ENCODE assay signal across 17 cellular contexts in genomic region chr19:40157059-40157458, GRCh38. TPM values are rescaled to one million over a fixed set of nuclear protein-coding genes. Genes with fewer than 3 reads are reported as not detected.
DNase-seq lines count a peak whose midpoint lies in the region; ATAC-seq and TF ChIP-seq lines count a peak whose summit lies in the region.
"Had no signal": no experiment of that assay in that cellular context is flagged by ENCODE, and none has a peak within 500 bp of the region (broad histone marks: within the 10 kb centered on the region; RNA-seq: fewer than 3 reads in every experiment).

No MANE protein-coding gene starts in this region.

- no peaks in the 10 kb centered on the region for H3K27me3 Mint-ChIP-seq in effector memory CD8-positive, alpha-beta T cell
- H3K27me3 Mint-ChIP-seq in natural killer cell treated with Interleukin-12 subunit alpha and Interleukin-12 subunit beta and Interleukin-15 and Interleukin-18, amount 100 ng/mL, for 72 hours, result no peaks in the 10 kb centered on the region
- H3K27me3 Mint-ChIP-seq: CD4-positive, alpha-beta memory T cell had no signal

- peaks cover 7 to 15% of the 10 kb centered on the region in 2 donors for H3K4me1 Mint-ChIP-seq in effector memory CD8-positive, alpha-beta T cell (ENCODE audit: low read depth in 2 of 2)
- peaks cover 9 to 13% of the 10 kb centered on the region in 2 donors for H3K4me1 Mint-ChIP-seq in natural killer cell treated with Interleukin-12 subunit alpha and Interleukin-12 subunit beta and Interleukin-15 and Interleukin-18, amount 100 ng/mL, for 72 hours (ENCODE audit: low read depth in 2 of 2)
- H3K4me1 Mint-ChIP-seq: GM23338 had no signal

- no peak overlapping the region for H3K27ac ChIP-seq in HEK293 (ENCODE audit: extremely low read depth, low read depth, low read length)

- no peak for DNase-seq in effector memory CD8-positive, alpha-beta T cell
- DNase-seq in natural killer cell treated with Interleukin-12 subunit alpha and Interleukin-12 subunit beta and Interleukin-15 and Interleukin-18, amount 100 ng/mL, for 72 hours (ENCODE audit: low spot score), result no peak
- DNase-seq in NCI-H526 (lab: John Stamatoyannopoulos, UW) (no peak), superior temporal gyrus (ENCODE audit: extremely low spot score) (no peak)
- no peak for DNase-seq in stimulated activated CD4-positive, alpha-beta T cell treated with anti-CD3 and anti-CD28 coated beads, Interleukin-12 subunit alpha, Interleukin-12 subunit beta, amount 100 ng/mL, for 4 hours
- DNase-seq: ACHN; BE2C; Calu3; CD4-positive, alpha-beta memory T cell; DMS79 treated with DMSO at 0.1 percent for 48 hours; GF-D8; HCEC 1CT; HFFc6; IMR-90 had no signal

- no peaks in the 10 kb centered on the region for H3K9me3 ChIP-seq in HEK293 (ENCODE audit: control insufficient read depth, insufficient read depth, low read depth, low read length)
- H3K9me3 ChIP-seq: BE2C had no signal

- H3K4me3 ChIP-seq in HEK293 (ENCODE audit: low read depth, low read length), result no peak overlapping the region
- H3K4me3 ChIP-seq: GM23338 had no signal

- H3K36me3 Mint-ChIP-seq in effector memory CD8-positive, alpha-beta T cell (ENCODE audit: insufficient read depth), result peaks cover 3% of the 10 kb centered on the region
- no peaks in the 10 kb centered on the region for H3K36me3 Mint-ChIP-seq in natural killer cell treated with Interleukin-12 subunit alpha and Interleukin-12 subunit beta and Interleukin-15 and Interleukin-18, amount 100 ng/mL, for 72 hours
- H3K36me3 Mint-ChIP-seq: CD14-positive monocyte; CD4-positive, alpha-beta memory T cell had no signal

- H3K4me1 ChIP-seq in HEK293 (ENCODE audit: control insufficient read depth, insufficient read depth, low read length), result no peaks in the 10 kb centered on the region
- H3K4me1 ChIP-seq: BE2C had no signal

- H3K36me3 ChIP-seq in HEK293 (ENCODE audit: control insufficient read depth in 2 of 2, insufficient read depth in 1 of 2, low read length in 2 of 2), result peaks cover 0 to 6% of the 10 kb centered on the region in 2 experiments; a peak in 1 of 3 replicates
- H3K36me3 ChIP-seq: BE2C had no signal

- no peak for TF ChIP-seq CTCF in HEK293 (tag by site-specific recombination; IDR thresholded peaks at IDR 0.05)

- CTCF ChIA-PET in HEK293 (lab: Yijun Ruan, JAX), result interaction anchor here (0.6 to 7.8 kb wide), 9 partner anchors 8 to 1571 kb away, joined by 3 to 58 read pairs (median 5); no protein-coding TSS in a partner anchor

- no peaks in the 10 kb centered on the region for H3K9me3 Mint-ChIP-seq in effector memory CD8-positive, alpha-beta T cell
- H3K9me3 Mint-ChIP-seq in natural killer cell treated with Interleukin-12 subunit alpha and Interleukin-12 subunit beta and Interleukin-15 and Interleukin-18, amount 100 ng/mL, for 72 hours, result no peaks in the 10 kb centered on the region
- H3K9me3 Mint-ChIP-seq: CD4-positive, alpha-beta memory T cell; HFFc6 had no signal

- POLR2A ChIA-PET in HEK293 (lab: Yijun Ruan, JAX), result no interaction called here

- H3K27ac Mint-ChIP-seq in effector memory CD8-positive, alpha-beta T cell, result peak overlapping the region in 1 of 2 donors; percentile 56
- no peak overlapping the region for H3K27ac Mint-ChIP-seq in natural killer cell treated with Interleukin-12 subunit alpha and Interleukin-12 subunit beta and Interleukin-15 and Interleukin-18, amount 100 ng/mL, for 72 hours
- H3K27ac Mint-ChIP-seq: CD14-positive monocyte; CD4-positive, alpha-beta memory T cell; GM23338; HFFc6 had no signal

- peak overlapping the region in 1 of 2 donors; percentile 43 for H3K4me3 Mint-ChIP-seq in effector memory CD8-positive, alpha-beta T cell
- H3K4me3 Mint-ChIP-seq in natural killer cell treated with Interleukin-12 subunit alpha and Interleukin-12 subunit beta and Interleukin-15 and Interleukin-18, amount 100 ng/mL, for 72 hours, result no peak overlapping the region
- H3K4me3 Mint-ChIP-seq: CD14-positive monocyte; CD4-positive, alpha-beta memory T cell; GM23338; HFFc6 had no signal

- peak; percentile 69 for ATAC-seq in effector memory CD8-positive, alpha-beta T cell (replicated peaks)
- peak; percentile 52 to 63 for ATAC-seq in natural killer cell treated with Interleukin-12 subunit alpha and Interleukin-12 subunit beta and Interleukin-15 and Interleukin-18, amount 100 ng/mL, for 72 hours
- ATAC-seq: GM23338 had no signal

TF ChIP-seq in HEK293, 187 proteins besides CTCF, POLR2A, EP300 and RAD21:
- TF ChIP-seq KLF16 (tag by site-specific recombination; IDR thresholded peaks at IDR 0.05), result no peak
- TF ChIP-seq ZNF362 (tag by site-specific recombination; IDR thresholded peaks at IDR 0.05), result 0 out of 2 replicates have a peak, but pooled peaks have one; percentile 20
TF ChIP-seq in HEK293: peak in this region for 1.

RNA-seq across cellular contexts. Expression of gene MAP3K10, which starts 34.2 kb away (rescaled TPM):
- 10 to 100 TPM; 13.2 to 28.4 TPM for total RNA-seq in natural killer cell treated with Interleukin-12 subunit alpha and Interleukin-12 subunit beta and Interleukin-15 and Interleukin-18, amount 100 ng/mL, for 72 hours
